Comparison of ENCODE assay signal across 13 cellular contexts in genomic region chr9:134217431-134218210, GRCh38. TPM values are rescaled to one million over a fixed set of nuclear protein-coding genes. Genes with fewer than 3 reads are reported as not detected.
A peak's percentile ranks its signal among the peaks of the same experiment; 100 is the strongest.
DNase-seq lines count a peak whose midpoint lies in the region; FAIRE-seq and TF ChIP-seq lines count a peak whose summit lies in the region.
"Had no signal": no experiment of that assay in that cellular context is flagged by ENCODE, and none has a peak within 500 bp of the region (broad histone marks: within the 10 kb centered on the region; RNA-seq: fewer than 3 reads in every experiment).

No MANE protein-coding gene starts in this region.

- no peaks in the 10 kb centered on the region for H4K20me1 ChIP-seq in H1 (replicated peaks in 1 of 2; ENCODE audit: control insufficient read depth in 1 of 2, insufficient read depth in 2 of 2, low read length in 2 of 2)

- POLR2A ChIA-PET in H1 (lab: Charles Lee; ENCODE audit: partially characterized antibody), result interaction anchor here (0.9 kb wide), 1 partner anchor 9 kb away, joined by 3 read pairs; no protein-coding TSS in a partner anchor

- H3K4me1 ChIP-seq in H1 (replicated peaks in 1 of 4; ENCODE audit: control insufficient read depth in 3 of 4, insufficient read depth in 4 of 4, low read length in 3 of 4), result no peaks in the 10 kb centered on the region; a peak in 1 of 7 replicates
- no peaks in the 10 kb centered on the region for H3K4me1 ChIP-seq in small intestine (ENCODE audit: control insufficient read depth in 2 of 2, insufficient read depth in 1 of 2, low read depth in 1 of 2, low read length in 1 of 2)

- TF ChIP-seq CTCF in H1 (IDR thresholded peaks at IDR 0.05; ENCODE audit: control extremely low read depth in 1 of 3, insufficient read depth in 1 of 3, low read depth in 1 of 3, low read length in 3 of 3), result peak in 2 of 3 experiments; percentile 24 to 27; a peak in 3 of 4 replicates

- H4K5ac ChIP-seq in H1 (ENCODE audit: insufficient read length, low read depth, low read length), result no peak overlapping the region

- CTCF ChIA-PET in activated naive CD4-positive, alpha-beta T cell treated with anti-CD3 and anti-CD28 coated beads, Interleukin-2, amount 10 ng/mL, durations not matched to agents 7 days and 5 days (lab: Charles Lee), result interaction anchor here (1.4 to 1.7 kb wide), 2 partner anchors 9 to 46 kb away, joined by 3 to 6 read pairs; no protein-coding TSS in a partner anchor
- CTCF ChIA-PET in H1 (lab: Charles Lee; ENCODE audit: partially characterized antibody), result interaction anchor here (0.7 to 2.7 kb wide), 14 partner anchors 8 to 225 kb away, joined by 3 to 16 read pairs (median 4); no protein-coding TSS in a partner anchor

- no peak overlapping the region for H2BK20ac ChIP-seq in H1 (ENCODE audit: low read length)

- no peak overlapping the region for H3K4me3 Mint-ChIP-seq in activated naive CD4-positive, alpha-beta T cell treated with anti-CD3 and anti-CD28 coated beads, Interleukin-2, amount 10 ng/mL, durations not matched to agents 7 days and 5 days
- H3K4me3 Mint-ChIP-seq: activated CD8-positive, alpha-beta memory T cell treated with anti-CD3 and anti-CD28 coated beads, Interleukin-2, amount 10 ng/mL, durations not matched to agents 7 days and 5 days; central memory CD8-positive, alpha-beta T cell had no signal

- no peak overlapping the region for H2BK15ac ChIP-seq in H1 (ENCODE audit: low read length)

- H3K9me3 ChIP-seq in H1 (ENCODE audit: insufficient read depth in 2 of 2, low read depth in 1 of 2, low read length in 1 of 2) (no peaks in the 10 kb centered on the region), small intestine (ENCODE audit: control insufficient read depth, low read depth) (no peaks in the 10 kb centered on the region)

- no peak overlapping the region for H3K23ac ChIP-seq in H1 (ENCODE audit: insufficient read length)

- no peaks in the 10 kb centered on the region for H3K79me2 ChIP-seq in H1 (ENCODE audit: control insufficient read depth in 1 of 2, insufficient read depth in 2 of 2, low read length in 2 of 2)

- no peak overlapping the region for H3K27ac ChIP-seq in H1 (ENCODE audit: low read depth, low read length)
- H3K27ac ChIP-seq in small intestine (ENCODE audit: low read depth in 1 of 2, low read length in 1 of 2), result no peak overlapping the region

- H3K18ac ChIP-seq in H1 (ENCODE audit: extremely low read depth, low read length), result no peak overlapping the region

- H2BK12ac ChIP-seq in H1 (ENCODE audit: low read depth, low read length), result no peak overlapping the region

- 83% methylated on average over 10 of the region's 10 CpGs; no CpG with 5 or more reads in 1 of the 2 experiments for WGBS in H1 (ENCODE audit: extremely low coverage in 1 of 2, insufficient coverage in 1 of 2, insufficient read length in 1 of 2, insufficient replicate concordance in 2 of 2, low coverage in 1 of 2, low lambda C conversion rate in 2 of 2, missing lambda C conversion rate in 1 of 2), 2 experiments
- WGBS in small intestine, 3 donors, result 76 to 85% (median 81%) methylated on average over 10 of the region's 10 CpGs

- H3K23me2 ChIP-seq in H1 (ENCODE audit: low read depth, low read length), result no peaks in the 10 kb centered on the region

- H2BK5ac ChIP-seq in H1 (ENCODE audit: low read depth, low read length), result no peak overlapping the region

- no peak overlapping the region for H3K56ac ChIP-seq in H1 (replicated peaks; ENCODE audit: insufficient read length, low read depth, low read length)

- H2AK5ac ChIP-seq in H1 (ENCODE audit: low read depth, low read length), result no peak overlapping the region

- TF ChIP-seq POLR2A in H1 (IDR thresholded peaks at IDR 0.05; ENCODE audit: control extremely low read depth in 1 of 2, low read depth in 2 of 2, low read length in 2 of 2), result no peak

- H3K36me3 Mint-ChIP-seq in activated naive CD4-positive, alpha-beta T cell treated with anti-CD3 and anti-CD28 coated beads, Interleukin-2, amount 10 ng/mL, durations not matched to agents 7 days and 5 days, result no peaks in the 10 kb centered on the region
- H3K36me3 Mint-ChIP-seq: activated CD8-positive, alpha-beta memory T cell treated with anti-CD3 and anti-CD28 coated beads, Interleukin-2, amount 10 ng/mL, durations not matched to agents 7 days and 5 days had no signal

- no peak overlapping the region for H3K9ac ChIP-seq in H1 (replicated peaks in 1 of 4; ENCODE audit: extremely low read depth in 1 of 4, low read depth in 3 of 4, low read length in 3 of 4)

- H3K4me3 ChIP-seq in H1 (ENCODE audit: extremely low read depth in 1 of 4, insufficient read depth in 2 of 4, low read depth in 3 of 4, low read length in 4 of 4), result no peak overlapping the region
- H3K4me3 ChIP-seq in small intestine (ENCODE audit: low read depth in 1 of 2, low read length in 2 of 2), result no peak overlapping the region

- no peak overlapping the region for H4K8ac ChIP-seq in H1 (ENCODE audit: extremely low read depth, insufficient read depth, low read length)

- H4K91ac ChIP-seq in H1 (replicated peaks; ENCODE audit: insufficient read length, low read length), result no peak overlapping the region

- H3K36me3 ChIP-seq in H1 (ENCODE audit: control insufficient read depth in 2 of 4, insufficient read depth in 4 of 4, low read length in 3 of 4) (no peaks in the 10 kb centered on the region), small intestine (ENCODE audit: control insufficient read depth in 2 of 2, insufficient read depth in 2 of 2, low read length in 2 of 2) (no peaks in the 10 kb centered on the region)

- H3K27ac Mint-ChIP-seq in activated naive CD4-positive, alpha-beta T cell treated with anti-CD3 and anti-CD28 coated beads, Interleukin-2, amount 10 ng/mL, durations not matched to agents 7 days and 5 days, result no peak overlapping the region
- H3K27ac Mint-ChIP-seq: activated CD8-positive, alpha-beta memory T cell treated with anti-CD3 and anti-CD28 coated beads, Interleukin-2, amount 10 ng/mL, durations not matched to agents 7 days and 5 days had no signal

- H3K27me3 Mint-ChIP-seq in activated naive CD4-positive, alpha-beta T cell treated with anti-CD3 and anti-CD28 coated beads, Interleukin-2, amount 10 ng/mL, durations not matched to agents 7 days and 5 days, result no peaks in the 10 kb centered on the region
- H3K27me3 Mint-ChIP-seq: activated CD8-positive, alpha-beta memory T cell treated with anti-CD3 and anti-CD28 coated beads, Interleukin-2, amount 10 ng/mL, durations not matched to agents 7 days and 5 days; central memory CD8-positive, alpha-beta T cell had no signal

- no peak for TF ChIP-seq EP300 in H1 (IDR thresholded peaks at IDR 0.05; ENCODE audit: borderline replicate concordance in 1 of 2, low read depth in 2 of 2, low read length in 2 of 2)

- H3K14ac ChIP-seq in H1 (ENCODE audit: insufficient read length), result no peak overlapping the region

- no peaks in the 10 kb centered on the region for H3K79me1 ChIP-seq in H1 (ENCODE audit: low read depth, low read length)

- no peaks in the 10 kb centered on the region for H3K4me1 Mint-ChIP-seq in activated naive CD4-positive, alpha-beta T cell treated with anti-CD3 and anti-CD28 coated beads, Interleukin-2, amount 10 ng/mL, durations not matched to agents 7 days and 5 days
- H3K4me1 Mint-ChIP-seq: activated CD8-positive, alpha-beta memory T cell treated with anti-CD3 and anti-CD28 coated beads, Interleukin-2, amount 10 ng/mL, durations not matched to agents 7 days and 5 days had no signal

- TF ChIP-seq RAD21 in H1 (IDR thresholded peaks at IDR 0.05 in 1 of 2, conservative IDR thresholded peaks at IDR 0.05 in 1 of 2; ENCODE audit: low read depth in 2 of 2, low read length in 2 of 2), result peak; percentile 28 to 51; a peak in 3 of 4 replicates

- H3K27me3 ChIP-seq in H1 (replicated peaks in 1 of 4; ENCODE audit: control insufficient read depth in 3 of 4, extremely low read depth in 1 of 4, insufficient read depth in 3 of 4, low read length in 3 of 4), result no peaks in the 10 kb centered on the region
- H3K27me3 ChIP-seq in small intestine (ENCODE audit: control insufficient read depth in 2 of 2, insufficient read depth in 2 of 2, low read length in 2 of 2), result peaks cover 0 to 3% of the 10 kb centered on the region in 2 donors

- no peak overlapping the region for H2BK120ac ChIP-seq in H1 (replicated peaks; ENCODE audit: low read depth, low read length)

- no peak overlapping the region for H2AFZ ChIP-seq in H1 (ENCODE audit: low read length)

- H3K9me3 Mint-ChIP-seq in activated naive CD4-positive, alpha-beta T cell treated with anti-CD3 and anti-CD28 coated beads, Interleukin-2, amount 10 ng/mL, durations not matched to agents 7 days and 5 days, result peaks cover 4% of the 10 kb centered on the region

- H3K4ac ChIP-seq in H1 (replicated peaks; ENCODE audit: insufficient read length, low read depth, low read length), result no peak overlapping the region

- H3K4me2 ChIP-seq in H1 (ENCODE audit: insufficient read depth in 1 of 2, low read depth in 2 of 2, low read length in 2 of 2), result no peak overlapping the region

- FAIRE-seq in H1 (lab: Jason Lieb, UNC) (no peak), small intestine (lab: Jason Lieb, UNC) (no peak)

- peak; percentile 42 for DNase-seq in activated naive CD4-positive, alpha-beta T cell treated with anti-CD3 and anti-CD28 coated beads, Interleukin-2, amount 10 ng/mL, durations not matched to agents 7 days and 5 days
- no peak for DNase-seq in activated naive CD4-positive, alpha-beta T cell (lab: John Stamatoyannopoulos, UW)
- DNase-seq in NCI-H69 (lab: John Stamatoyannopoulos, UW), result peak; percentile 30
- DNase-seq in H1 (ENCODE audit: low read depth in 1 of 2, low spot score in 2 of 2), result no peak
- DNase-seq in small intestine, result peak; percentile 14
- no peak for DNase-seq in DMS79 (lab: John Stamatoyannopoulos, UW)
- DNase-seq in middle frontal gyrus (ENCODE audit: extremely low spot score, low spot score), result no peak
- DNase-seq in NCI-H2081 treated with DMSO at 0.1 percent for 48 hours (lab: John Stamatoyannopoulos, UW), result no peak
- DNase-seq: activated CD8-positive, alpha-beta memory T cell treated with anti-CD3 and anti-CD28 coated beads, Interleukin-2, amount 10 ng/mL, durations not matched to agents 7 days and 5 days; NCI-H446 treated with DMSO at 0.1 percent for 48 hours; stimulated activated naive CD4-positive, alpha-beta T cell treated with Interleukin-2 at 50 U/mL for 16 hours had no signal

RNA-seq across cellular contexts. Expression of gene RNU6ATAC, which starts 53.3 kb away (rescaled TPM):
- total RNA-seq in H1 (2021; fragmentation: NEBNext Ultra II Directional; extraction: Animal tissue kit (Norgen Biotek cat#: 25700)), result 159 and 179 TPM in 2 replicates
- not detected in 2 replicates for polyA plus RNA-seq in H1 (2011; rRNA removed)
- not detected for polyA plus RNA-seq in H1 (2011; cell fraction: cytosol; rRNA removed)
- polyA plus RNA-seq in H1 (2011; cell fraction: nucleus; rRNA removed), result not detected
- polyA plus RNA-seq in H1 (2012, experiment 1 of 2), result not detected in 4 replicates
- not detected for polyA plus RNA-seq in H1 (2012, experiment 2 of 2)
- polyA plus RNA-seq in H1 (2013, experiment 1 of 2), result not detected
- not detected for polyA plus RNA-seq in H1 (2013, experiment 2 of 2)
- under 0.01 TPM in 2 replicates for polyA minus RNA-seq in H1 (2011; rRNA and poly(A)+ RNA removed)
- polyA minus RNA-seq in H1 (2011; cell fraction: cytosol; rRNA and poly(A)+ RNA removed), result 3,004 TPM
- under 0.01 TPM for polyA minus RNA-seq in H1 (2011; cell fraction: nucleus; rRNA and poly(A)+ RNA removed)
- polyA plus RNA-seq in small intestine, result not detected
- total RNA-seq: pulmonary artery endothelial cell had no signal

Comparison
In these comparisons a context has a peak if more than half of its experiments do, and no peak if none do; other contexts are left out.
1. DNase-seq: peak in activated naive CD4-positive, alpha-beta T cell treated with anti-CD3 and anti-CD28 coated beads, Interleukin-2, amount 10 ng/mL, durations not matched to agents 7 days and 5 days (single experiment), NCI-H69 (single experiment) and small intestine (single experiment); none in activated naive CD4-positive, alpha-beta T cell (0 of 4), H1 (0 of 2), DMS79 (single experiment), middle frontal gyrus (single experiment) and NCI-H2081 treated with DMSO at 0.1 percent for 48 hours (single experiment).